In the genomic region with DNA sequence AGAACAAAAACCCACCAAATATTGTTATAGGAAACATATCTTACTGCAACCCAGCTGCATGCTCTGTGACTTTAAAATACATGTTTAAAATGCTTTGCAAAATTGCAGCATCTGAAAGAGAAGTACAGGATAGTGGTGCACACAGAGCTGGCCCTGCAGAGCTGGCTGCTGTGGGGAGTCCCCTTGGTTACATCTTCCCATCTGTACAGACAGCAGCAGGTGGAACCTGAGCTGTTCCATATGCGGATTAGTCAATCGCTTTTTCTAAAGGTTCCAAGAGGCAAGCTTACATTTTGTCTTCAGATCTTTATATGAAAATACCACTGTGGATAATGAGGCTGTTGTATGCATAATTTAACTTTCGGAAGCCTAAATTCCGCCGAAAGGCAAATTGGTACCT, we compare ENCODE assay signal across 15 cellular contexts.
A peak's percentile ranks its signal among the peaks of the same experiment; 100 is the strongest.
DNase-seq lines count a peak whose midpoint lies in the region; ATAC-seq and TF ChIP-seq lines count a peak whose summit lies in the region.
"Had no signal": no experiment of that assay in that cellular context is flagged by ENCODE, and none has a peak within 500 bp of the region (broad histone marks: within the 10 kb centered on the region; RNA-seq: fewer than 3 reads in every experiment).

No MANE protein-coding gene starts in this region.

- TF ChIP-seq CTCF in dorsolateral prefrontal cortex (IDR thresholded peaks at IDR 0.05 in 54 of 56, conservative IDR thresholded peaks at IDR 0.05 in 2 of 56; ENCODE audit: low read depth in 1 of 56, partially characterized antibody in 56 of 56) (no peak), sigmoid colon (IDR thresholded peaks at IDR 0.05) (no peak)

- no peak for TF ChIP-seq EP300 in sigmoid colon (IDR thresholded peaks at IDR 0.05)

- H3K9me3 ChIP-seq in aorta (ENCODE audit: control insufficient read depth, low read length) (no peaks in the 10 kb centered on the region), sigmoid colon (no peaks in the 10 kb centered on the region)
- H3K9me3 ChIP-seq: BE2C, SK-N-SH had no signal

- DNase-seq in NCI-H1048 (lab: John Stamatoyannopoulos, UW) = peak; percentile 48
- peak; percentile 12 for DNase-seq in NCI-H524 treated with DMSO at 0.1 percent for 48 hours (lab: John Stamatoyannopoulos, UW)
- peak in 5 of 10 donors; percentile 14 to 64 (median 56) for DNase-seq in dorsolateral prefrontal cortex
- no peak for DNase-seq in aorta
- no peak for DNase-seq in sigmoid colon
- DNase-seq in SKM-1 (lab: John Stamatoyannopoulos, UW; ENCODE audit: unreplicated experiment) = no peak
- DNase-seq in activated naive CD4-positive, alpha-beta T cell treated with anti-CD3 and anti-CD28 coated beads, Interleukin-2, amount 50 U/mL, for 16 hours = no peak
- DNase-seq: CD8-positive, alpha-beta memory T cell; MM.1S; NCI-H1417 treated with DMSO at 0.1 percent for 48 hours; NCI-H2081 treated with DMSO at 0.1 percent for 48 hours; NK-92 treated with Interleukin-12 subunit alpha and Interleukin-12 subunit beta, amount 100 ng/mL, for 24 hours; PC-3; SK-N-SH had no signal

- no peaks in the 10 kb centered on the region for H3K36me3 ChIP-seq in aorta (ENCODE audit: control insufficient read depth in 1 of 2, insufficient read depth in 2 of 2, low read length in 1 of 2)
- no peaks in the 10 kb centered on the region for H3K36me3 ChIP-seq in sigmoid colon
- H3K36me3 ChIP-seq: BE2C had no signal

- no peaks in the 10 kb centered on the region for H3K27me3 ChIP-seq in dorsolateral prefrontal cortex
- no peaks in the 10 kb centered on the region for H3K27me3 ChIP-seq in aorta (ENCODE audit: control insufficient read depth in 1 of 2, insufficient read depth in 2 of 2, low read length in 1 of 2)
- no peaks in the 10 kb centered on the region for H3K27me3 ChIP-seq in sigmoid colon
- H3K27me3 ChIP-seq: BE2C had no signal

- intact Hi-C loops in dorsolateral prefrontal cortex (cut with DNase I) (no loop called here), aorta (cut with DNase I) (no loop called here), sigmoid colon (cut with DNase I) (no loop called here)

- WGBS in aorta, 2 donors = 93 to 95% methylated on average over 5 of the region's 5 CpGs
- 85 to 87% methylated on average over 5 of the region's 5 CpGs for WGBS in sigmoid colon, 2 donors

- H3K4me3 ChIP-seq in dorsolateral prefrontal cortex (no peak overlapping the region), aorta (ENCODE audit: low read length in 2 of 2) (no peak overlapping the region), sigmoid colon (no peak overlapping the region)

- TF ChIP-seq POLR2A in sigmoid colon (IDR thresholded peaks at IDR 0.05) = no peak

- H3K4me1 ChIP-seq in aorta (ENCODE audit: control insufficient read depth in 1 of 2, insufficient read depth in 2 of 2, low read length in 2 of 2) (no peaks in the 10 kb centered on the region), sigmoid colon (no peaks in the 10 kb centered on the region)
- H3K4me1 ChIP-seq: BE2C had no signal

- H3K27ac ChIP-seq in dorsolateral prefrontal cortex = peak overlapping the region in 46 of 59 donors; percentile 3 to 85 (median 55)
- H3K27ac ChIP-seq in aorta (ENCODE audit: low read depth in 1 of 2, low read length in 2 of 2) = no peak overlapping the region
- no peak overlapping the region for H3K27ac ChIP-seq in sigmoid colon

- peak; percentile 26 for ATAC-seq in aorta (ENCODE audit: low FRiP score)
- ATAC-seq: PC-3 had no signal

Comparison
In these comparisons a context has a peak if more than half of its experiments do, and no peak if none do; other contexts are left out.
1. DNase-seq: peak in NCI-H1048 (single experiment) and NCI-H524 treated with DMSO at 0.1 percent for 48 hours (single experiment); none in aorta (0 of 2), sigmoid colon (single experiment), SKM-1 (single experiment) and activated naive CD4-positive, alpha-beta T cell treated with anti-CD3 and anti-CD28 coated beads, Interleukin-2, amount 50 U/mL, for 16 hours (single experiment).
2. H3K27ac ChIP-seq: peak in dorsolateral prefrontal cortex (46 of 59); none in aorta (0 of 2) and sigmoid colon (0 of 4).